Comparison of ENCODE assay signal across 24 cellular contexts in genomic region chr2:165280356-165280755, GRCh38. TPM values are rescaled to one million over a fixed set of nuclear protein-coding genes. Genes with fewer than 3 reads are reported as not detected.
"Had no signal": no experiment of that assay in that cellular context is flagged by ENCODE, and none has a peak within 500 bp of the region (broad histone marks: within the 10 kb centered on the region; RNA-seq: fewer than 3 reads in every experiment).

No MANE protein-coding gene starts in this region.

- DNase-seq: IMR-90, Karpas-422, KG1, MG63, NCI-H1092 treated with DMSO at 0.1 percent for 48 hours, NCI-H1436, NCI-H187, NCI-H2029, NCI-H2081 treated with DMSO at 0.1 percent for 48 hours, NCI-H2171, NCI-H226, NCI-H446, NCI-H510A, NCI-H524 treated with DMSO at 0.1 percent for 48 hours, NCI-H69, NCI-H774, PC-3, SHP77 treated with DMSO at 0.1 percent for 48 hours, SJCRH30 had no signal

- H3K9me3 ChIP-seq: MG63, SJCRH30 had no signal

- H3K27me3 ChIP-seq: MG63, SJCRH30 had no signal

- ATAC-seq: HepG2, Panc1, PC-3, SK-N-SH treated with all-trans-retinoic acid at 6 μM for 48 hours had no signal

- H3K27ac ChIP-seq: RWPE1, SJCRH30 had no signal

- H3K4me3 ChIP-seq: MG63, SJCRH30 had no signal

- H3K36me3 ChIP-seq: MG63, SJCRH30 had no signal

- H3K4me1 ChIP-seq: SJCRH30 had no signal

- FAIRE-seq: HepG2 had no signal

RNA-seq across cellular contexts. Expression of gene SCN2A, which starts 41.1 kb away (rescaled TPM):
- total RNA-seq: OCI-LY7, SJCRH30 had no signal
